ENCODE assay signal across 23 cellular contexts in genomic region chr2:237757616-237758015, GRCh38. TPM values are rescaled to one million over a fixed set of nuclear protein-coding genes. Genes with fewer than 3 reads are reported as not detected.
A peak's percentile ranks its signal among the peaks of the same experiment; 100 is the strongest.
DNase-seq lines count a peak whose midpoint lies in the region; ATAC-seq and TF ChIP-seq lines count a peak whose summit lies in the region.
"Had no signal": no experiment of that assay in that cellular context is flagged by ENCODE, and none has a peak within 500 bp of the region (broad histone marks: within the 10 kb centered on the region; RNA-seq: fewer than 3 reads in every experiment).

No MANE protein-coding gene starts in this region.

- peaks cover 26% of the 10 kb centered on the region for H3K36me3 ChIP-seq in cardiac muscle cell

- peak overlapping the region; percentile 92 for H3K27ac Mint-ChIP-seq in T-helper 17 cell
- H3K27ac Mint-ChIP-seq in mesothelial cell of epicardium: no peak overlapping the region
- H3K27ac Mint-ChIP-seq: B cell had no signal

- H3K9me3 ChIP-seq in cardiac muscle cell (ENCODE audit: low read depth): no peaks in the 10 kb centered on the region
- H3K9me3 ChIP-seq in T-helper 17 cell (ENCODE audit: control insufficient read depth, low read length, poor library complexity, severe bottlenecking): no peaks in the 10 kb centered on the region
- H3K9me3 ChIP-seq: A549; BLaER1 treated with 17β-estradiol and CSF1 and Interleukin-3, amounts not matched to agents 10 nM and 100 nM had no signal

- no peak for TF ChIP-seq CTCF in cardiac muscle cell (IDR thresholded peaks at IDR 0.05; ENCODE audit: low read depth, low read length)
- no peak for TF ChIP-seq CTCF in mesothelial cell of epicardium (IDR thresholded peaks at IDR 0.05; ENCODE audit: unreplicated experiment)

- ATAC-seq in Right ventricle myocardium inferior: no peak
- no peak for ATAC-seq in T-helper 17 cell
- ATAC-seq in GM18498 (IDR thresholded peaks at IDR 0.05; ENCODE audit: unreplicated experiment): no peak
- ATAC-seq: A549, GM12878 had no signal

- H3K27me3 Mint-ChIP-seq in T-helper 17 cell: no peaks in the 10 kb centered on the region
- H3K27me3 Mint-ChIP-seq in mesothelial cell of epicardium (ENCODE audit: low read depth): no peaks in the 10 kb centered on the region
- H3K27me3 Mint-ChIP-seq: B cell; CD4-positive, alpha-beta memory T cell; CD8-positive, alpha-beta memory T cell had no signal

- no peaks in the 10 kb centered on the region for H3K9me3 Mint-ChIP-seq in mesothelial cell of epicardium
- H3K9me3 Mint-ChIP-seq: CD4-positive, alpha-beta memory T cell; CD8-positive, alpha-beta memory T cell had no signal

- H3K4me3 ChIP-seq in cardiac muscle cell: no peak overlapping the region
- H3K4me3 ChIP-seq: A549; BLaER1 treated with 17β-estradiol and CSF1 and Interleukin-3, amounts not matched to agents 10 nM and 100 nM; GM12878 had no signal

- intact Hi-C loops in Right ventricle myocardium inferior (cut with DNase I): no loop called here

- no peaks in the 10 kb centered on the region for H3K27me3 ChIP-seq in cardiac muscle cell
- H3K27me3 ChIP-seq: BLaER1 treated with 17β-estradiol and CSF1 and Interleukin-3, amounts not matched to agents 10 nM and 100 nM had no signal

- H3K27ac ChIP-seq in cardiac muscle cell: peak overlapping the region; percentile 28
- H3K27ac ChIP-seq: 22Rv1; A549; BLaER1 treated with 17β-estradiol and CSF1 and Interleukin-3, amounts not matched to agents 10 nM and 100 nM; C4-2B had no signal

- H3K4me3 Mint-ChIP-seq in T-helper 17 cell (no peak overlapping the region), mesothelial cell of epicardium (no peak overlapping the region)
- H3K4me3 Mint-ChIP-seq: B cell; CD4-positive, alpha-beta memory T cell; CD8-positive, alpha-beta memory T cell had no signal

- DNase-seq in cardiac muscle cell (ENCODE audit: low read depth in 1 of 2, low spot score in 1 of 2) (no peak), Right ventricle myocardium inferior (ENCODE audit: missing footprints) (no peak), T-helper 17 cell (no peak), islet precursor cell (peak; percentile 16), mesothelial cell of epicardium (ENCODE audit: low spot score in 2 of 2, unreplicated experiment in 2 of 2) (no peak)
- DNase-seq: AML-193; CD8-positive, alpha-beta memory T cell; COR-L47; DMS 273 treated with DMSO at 0.1 percent for 48 hours; DMS153; DMS53; DMS79; DND-41; EL; GDM1 had no signal

- H3K36me3 Mint-ChIP-seq in T-helper 17 cell (ENCODE audit: low read depth): peaks cover 15% of the 10 kb centered on the region
- peaks cover 53% of the 10 kb centered on the region for H3K36me3 Mint-ChIP-seq in mesothelial cell of epicardium

- peaks cover 43% of the 10 kb centered on the region for H3K4me1 ChIP-seq in cardiac muscle cell (ENCODE audit: low read depth)
- H3K4me1 ChIP-seq: A549 had no signal

- H3K4me1 Mint-ChIP-seq in T-helper 17 cell (peaks cover 16% of the 10 kb centered on the region), mesothelial cell of epicardium (peaks cover 12% of the 10 kb centered on the region)

RNA-seq across cellular contexts. Expression of gene RBM44, which starts 41.0 kb away (rescaled TPM):
- total RNA-seq in cardiac muscle cell (0.51 and 0.67 TPM in 2 replicates), Right ventricle myocardium inferior (0.30 TPM), T-helper 17 cell (1 to 10 TPM; 2.2 to 4.0 TPM), mesothelial cell of epicardium (0.60 to 0.72 TPM (median 0.69 TPM) in 3 replicates)
- 0.15 and 0.46 TPM in 2 replicates for polyA plus RNA-seq in cardiac muscle cell
